ENCODE assay signal across 12 cellular contexts in the genomic region with DNA sequence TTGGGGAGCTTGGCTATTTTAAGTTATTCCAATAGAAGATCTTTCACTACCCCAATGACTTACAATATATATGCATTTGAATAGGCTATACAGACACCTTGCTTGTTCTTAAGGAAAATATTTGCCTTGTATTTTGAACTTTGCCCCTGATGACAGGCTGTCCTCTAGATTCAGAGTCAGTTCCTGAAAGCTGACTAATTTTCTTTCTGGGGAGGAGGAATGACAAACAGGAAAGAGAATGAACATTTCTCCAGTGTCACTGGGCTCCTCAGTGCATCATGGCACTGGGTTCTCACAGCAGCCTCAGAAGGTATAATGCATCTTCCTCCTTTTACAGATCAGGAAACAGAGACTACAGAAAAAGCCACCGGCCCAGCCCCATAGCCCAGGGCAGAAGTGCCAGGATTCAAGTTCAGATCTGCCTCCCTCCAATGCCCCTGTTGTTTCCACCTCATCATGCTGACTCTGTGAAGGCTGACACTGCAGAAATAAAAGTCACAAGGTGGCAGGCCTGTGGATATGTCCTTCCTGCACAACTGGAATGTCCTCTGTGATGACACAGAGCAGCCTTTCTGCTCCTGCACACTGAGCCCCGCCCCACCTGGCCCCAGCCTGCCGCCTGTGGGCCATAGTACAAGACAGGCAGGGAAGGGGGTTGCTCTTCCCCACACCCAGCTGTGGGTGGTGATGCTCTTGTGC. TPM values are rescaled to one million over a fixed set of nuclear protein-coding genes. Genes with fewer than 3 reads are reported as not detected.
A peak's percentile ranks its signal among the peaks of the same experiment; 100 is the strongest.
DNase-seq lines count a peak whose midpoint lies in the region; ATAC-seq, FAIRE-seq and TF ChIP-seq lines count a peak whose summit lies in the region.
"Had no signal": no experiment of that assay in that cellular context is flagged by ENCODE, and none has a peak within 500 bp of the region (broad histone marks: within the 10 kb centered on the region; RNA-seq: fewer than 3 reads in every experiment).

No MANE protein-coding gene starts in this region.

- no peak for TF ChIP-seq POLR2A in GM12892 (IDR thresholded peaks at IDR 0.05; ENCODE audit: low read depth, low read length)

- peak overlapping the region; percentile 63 for H3K27ac Mint-ChIP-seq in activated CD4-positive, alpha-beta T cell treated with anti-CD3 and anti-CD28 coated beads for 36 hours
- H3K27ac Mint-ChIP-seq in activated CD4-positive, alpha-beta T cell treated with anti-CD3 and anti-CD28 coated beads, Interleukin-2, amount 10 ng/mL, durations not matched to agents 24 days and 14 days, result no peak overlapping the region
- H3K27ac Mint-ChIP-seq in immature natural killer cell, result peak overlapping the region; percentile 62 to 82 (median 72)
- H3K27ac Mint-ChIP-seq in stimulated activated effector memory CD8-positive, alpha-beta T cell treated with anti-CD3 and anti-CD28 coated beads, Interleukin-12 subunit alpha, Interleukin-12 subunit beta, amount 100 ng/mL, for 72 hours, result peak overlapping the region; percentile 80
- H3K27ac Mint-ChIP-seq: endodermal cell had no signal

- H3K27me3 Mint-ChIP-seq in activated CD4-positive, alpha-beta T cell treated with anti-CD3 and anti-CD28 coated beads for 36 hours, result no peaks in the 10 kb centered on the region
- H3K27me3 Mint-ChIP-seq in activated CD4-positive, alpha-beta T cell treated with anti-CD3 and anti-CD28 coated beads, Interleukin-2, amount 10 ng/mL, durations not matched to agents 24 days and 14 days, result no peaks in the 10 kb centered on the region
- H3K27me3 Mint-ChIP-seq in immature natural killer cell (ENCODE audit: low read depth in 3 of 3), result no peaks in the 10 kb centered on the region

- CTCF ChIA-PET in activated CD4-positive, alpha-beta T cell treated with anti-CD3 and anti-CD28 coated beads for 36 hours (lab: Charles Lee), result interaction anchor here (0.8 kb wide), 1 partner anchor 11 kb away, joined by 4 read pairs; no protein-coding TSS in a partner anchor

- peak; percentile 24 for DNase-seq in activated CD4-positive, alpha-beta T cell treated with anti-CD3 and anti-CD28 coated beads for 36 hours
- DNase-seq in activated CD4-positive, alpha-beta T cell treated with anti-CD3 and anti-CD28 coated beads, Interleukin-2, amount 10 ng/mL, durations not matched to agents 24 days and 14 days, result no peak
- DNase-seq in SK-N-DZ (ENCODE audit: low spot score), result peak; percentile 32
- no peak for DNase-seq in immature natural killer cell
- no peak for DNase-seq in stimulated activated effector memory CD8-positive, alpha-beta T cell treated with anti-CD3 and anti-CD28 coated beads, Interleukin-12 subunit alpha, Interleukin-12 subunit beta, amount 100 ng/mL, for 72 hours (ENCODE audit: low spot score in 2 of 2)
- no peak for DNase-seq in GM12892 (ENCODE audit: insufficient read length)
- no peak for DNase-seq in GM19238 (ENCODE audit: insufficient read length, low spot score)
- no peak for DNase-seq in MG63
- DNase-seq: ACHN, endodermal cell, NCI-H748 treated with DMSO at 0.1 percent for 48 hours, T1000 had no signal

- H3K4me1 Mint-ChIP-seq in activated CD4-positive, alpha-beta T cell treated with anti-CD3 and anti-CD28 coated beads for 36 hours, result peaks cover 41% of the 10 kb centered on the region
- H3K4me1 Mint-ChIP-seq in activated CD4-positive, alpha-beta T cell treated with anti-CD3 and anti-CD28 coated beads, Interleukin-2, amount 10 ng/mL, durations not matched to agents 24 days and 14 days, result peaks cover 25% of the 10 kb centered on the region
- peaks cover 61 to 76% of the 10 kb centered on the region in 2 donors for H3K4me1 Mint-ChIP-seq in immature natural killer cell
- H3K4me1 Mint-ChIP-seq in stimulated activated effector memory CD8-positive, alpha-beta T cell treated with anti-CD3 and anti-CD28 coated beads, Interleukin-12 subunit alpha, Interleukin-12 subunit beta, amount 100 ng/mL, for 72 hours, result peaks cover 71% of the 10 kb centered on the region

- peaks cover 5% of the 10 kb centered on the region for H3K36me3 Mint-ChIP-seq in activated CD4-positive, alpha-beta T cell treated with anti-CD3 and anti-CD28 coated beads for 36 hours (ENCODE audit: low read depth)
- no peaks in the 10 kb centered on the region for H3K36me3 Mint-ChIP-seq in activated CD4-positive, alpha-beta T cell treated with anti-CD3 and anti-CD28 coated beads, Interleukin-2, amount 10 ng/mL, durations not matched to agents 24 days and 14 days (ENCODE audit: low read depth)
- peaks cover 10 to 20% (median 18%) of the 10 kb centered on the region in 3 donors for H3K36me3 Mint-ChIP-seq in immature natural killer cell
- H3K36me3 Mint-ChIP-seq in stimulated activated effector memory CD8-positive, alpha-beta T cell treated with anti-CD3 and anti-CD28 coated beads, Interleukin-12 subunit alpha, Interleukin-12 subunit beta, amount 100 ng/mL, for 72 hours, result peaks cover 6% of the 10 kb centered on the region

- H3K9me3 Mint-ChIP-seq in activated CD4-positive, alpha-beta T cell treated with anti-CD3 and anti-CD28 coated beads for 36 hours (ENCODE audit: low read depth), result peaks cover 2% of the 10 kb centered on the region
- no peaks in the 10 kb centered on the region for H3K9me3 Mint-ChIP-seq in activated CD4-positive, alpha-beta T cell treated with anti-CD3 and anti-CD28 coated beads, Interleukin-2, amount 10 ng/mL, durations not matched to agents 24 days and 14 days
- H3K9me3 Mint-ChIP-seq in immature natural killer cell, result no peaks in the 10 kb centered on the region
- no peaks in the 10 kb centered on the region for H3K9me3 Mint-ChIP-seq in stimulated activated effector memory CD8-positive, alpha-beta T cell treated with anti-CD3 and anti-CD28 coated beads, Interleukin-12 subunit alpha, Interleukin-12 subunit beta, amount 100 ng/mL, for 72 hours
- H3K9me3 Mint-ChIP-seq: endodermal cell had no signal

- H3K27me3 ChIP-seq in MG63, result no peaks in the 10 kb centered on the region

- FAIRE-seq in GM12892 (lab: Jason Lieb, UNC), result no peak

- ATAC-seq in activated CD4-positive, alpha-beta T cell treated with anti-CD3 and anti-CD28 coated beads for 36 hours, result peak; percentile 16
- no peak for ATAC-seq in stimulated activated effector memory CD8-positive, alpha-beta T cell treated with anti-CD3 and anti-CD28 coated beads, Interleukin-12 subunit alpha, Interleukin-12 subunit beta, amount 100 ng/mL, for 72 hours

- POLR2A ChIA-PET in activated CD4-positive, alpha-beta T cell treated with anti-CD3 and anti-CD28 coated beads for 36 hours (lab: Charles Lee), result no interaction called here

- no peak overlapping the region for H3K4me3 ChIP-seq in MG63

- no peak overlapping the region for H3K4me3 Mint-ChIP-seq in activated CD4-positive, alpha-beta T cell treated with anti-CD3 and anti-CD28 coated beads for 36 hours
- H3K4me3 Mint-ChIP-seq in activated CD4-positive, alpha-beta T cell treated with anti-CD3 and anti-CD28 coated beads, Interleukin-2, amount 10 ng/mL, durations not matched to agents 24 days and 14 days, result no peak overlapping the region
- H3K4me3 Mint-ChIP-seq in immature natural killer cell, result no peak overlapping the region
- H3K4me3 Mint-ChIP-seq in stimulated activated effector memory CD8-positive, alpha-beta T cell treated with anti-CD3 and anti-CD28 coated beads, Interleukin-12 subunit alpha, Interleukin-12 subunit beta, amount 100 ng/mL, for 72 hours, result no peak overlapping the region
- H3K4me3 Mint-ChIP-seq: endodermal cell had no signal

- H3K36me3 ChIP-seq in MG63, result no peaks in the 10 kb centered on the region

- peaks cover 4% of the 10 kb centered on the region; the same call in 1 of the 2 replicates for H3K9me3 ChIP-seq in MG63

- intact Hi-C loops in activated CD4-positive, alpha-beta T cell treated with anti-CD3 and anti-CD28 coated beads for 36 hours (cut with DNase I, micrococcal nuclease), result loop anchor here in 1 of 2 experiments (10.0 kb wide), 1 partner anchor 910 kb away; the partner anchor contains the start of gene YIPF1
- intact Hi-C loops in activated CD4-positive, alpha-beta T cell treated with anti-CD3 and anti-CD28 coated beads, Interleukin-2, amount 10 ng/mL, durations not matched to agents 24 days and 14 days (cut with micrococcal nuclease), result loop anchor here (5.0 kb wide), 1 partner anchor 387 kb away; the partner anchor contains the start of gene SSBP3

RNA-seq across cellular contexts. Expression of gene TTC22, which starts 6.6 kb away (rescaled TPM):
- 1 to 10 TPM; 4.1 to 4.2 TPM for total RNA-seq in activated CD4-positive, alpha-beta T cell treated with anti-CD3 and anti-CD28 coated beads for 36 hours
- 1.6 TPM in 2 replicates for total RNA-seq in activated CD4-positive, alpha-beta T cell treated with anti-CD3 and anti-CD28 coated beads, Interleukin-2, amount 10 ng/mL, durations not matched to agents 24 days and 14 days
- 0.07 TPM in 1 of 2 replicates, not detected in the other for polyA plus RNA-seq in SK-N-DZ (2014; cell fraction: cytosol; rRNA removed)
- polyA plus RNA-seq in SK-N-DZ (2014; cell fraction: nucleus; rRNA removed), result 0.05 TPM in 1 of 2 replicates, not detected in the other
- polyA plus RNA-seq in immature natural killer cell, result 10 to 100 TPM in 1 of 3 donors, 1 to 10 TPM in 2; 5.2 to 13.7 (median 5.6) TPM
- polyA plus RNA-seq in GM12892 (2012; ENCODE audit: missing spikeins), result 0.53 TPM
- total RNA-seq in MG63 (2014; rRNA removed; shearing (Covaris generic); ENCODE audit: low replicate concordance), result not detected in 2 replicates

RNA-seq across cellular contexts. Expression of gene PARS2, which starts 30.2 kb away (rescaled TPM):
- 1 to 10 TPM; 6.3 to 6.8 TPM for total RNA-seq in activated CD4-positive, alpha-beta T cell treated with anti-CD3 and anti-CD28 coated beads for 36 hours
- total RNA-seq in activated CD4-positive, alpha-beta T cell treated with anti-CD3 and anti-CD28 coated beads, Interleukin-2, amount 10 ng/mL, durations not matched to agents 24 days and 14 days, result 7.1 and 7.8 TPM in 2 replicates
- 5.8 and 7.8 TPM in 2 replicates for polyA plus RNA-seq in SK-N-DZ (2014; cell fraction: cytosol; rRNA removed)
- 1.7 and 1.8 TPM in 2 replicates for polyA plus RNA-seq in SK-N-DZ (2014; cell fraction: nucleus; rRNA removed)
- 1 to 10 TPM in 2 of 3 donors, under 1 TPM in 1; 0.89 to 4.0 (median 3.3) TPM for polyA plus RNA-seq in immature natural killer cell
- 3.2 TPM for polyA plus RNA-seq in GM12892 (2012; ENCODE audit: missing spikeins)
- total RNA-seq in MG63 (2014; rRNA removed; shearing (Covaris generic); ENCODE audit: low replicate concordance), result 5.5 and 7.5 TPM in 2 replicates

Comparison
In these comparisons a context has a peak if more than half of its experiments do, and no peak if none do; other contexts are left out.
1. DNase-seq: peak in activated CD4-positive, alpha-beta T cell treated with anti-CD3 and anti-CD28 coated beads for 36 hours (single experiment) and SK-N-DZ (single experiment); none in activated CD4-positive, alpha-beta T cell treated with anti-CD3 and anti-CD28 coated beads, Interleukin-2, amount 10 ng/mL, durations not matched to agents 24 days and 14 days (single experiment), immature natural killer cell (0 of 3), stimulated activated effector memory CD8-positive, alpha-beta T cell treated with anti-CD3 and anti-CD28 coated beads, Interleukin-12 subunit alpha, Interleukin-12 subunit beta, amount 100 ng/mL, for 72 hours (0 of 2), GM12892 (single experiment), GM19238 (single experiment) and MG63 (single experiment).